ENCODE assay signal across 7 cellular contexts in the genomic region with DNA sequence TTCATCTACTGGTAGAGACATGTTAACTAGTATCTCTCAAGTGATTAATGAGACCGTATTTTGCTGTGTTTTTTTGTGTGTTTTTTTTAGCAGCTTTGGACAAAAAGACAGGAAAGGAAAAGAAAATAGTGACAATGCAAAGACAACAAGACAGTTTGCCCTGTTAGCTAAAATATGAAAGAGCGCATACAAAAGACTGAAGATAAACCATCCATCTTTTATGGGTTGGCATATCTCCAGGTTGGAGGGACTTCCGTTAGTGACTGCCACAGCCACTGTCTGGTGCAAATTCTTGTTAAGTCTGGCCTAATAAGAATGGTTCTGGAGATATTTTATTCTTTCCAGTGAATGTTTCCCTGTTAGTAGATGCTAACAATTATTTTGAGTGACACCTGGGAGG.
"Had no signal": no experiment of that assay in that cellular context is flagged by ENCODE, and none has a peak within 500 bp of the region (broad histone marks: within the 10 kb centered on the region; RNA-seq: fewer than 3 reads in every experiment).

No MANE protein-coding gene starts in this region.

- H3K4me3 Mint-ChIP-seq: HFFc6 had no signal

- ATAC-seq: HCT116, K562 had no signal

- DNase-seq: GM23248, GOT3, H7, HFFc6, IMR-90 had no signal

- H3K27ac Mint-ChIP-seq: HFFc6 had no signal

- H3K9me3 Mint-ChIP-seq: HFFc6 had no signal
